Comparison of ENCODE assay signal across 11 cellular contexts in genomic region chr11:68373810-68374501, GRCh38.
DNase-seq lines count a peak whose midpoint lies in the region; ATAC-seq and TF ChIP-seq lines count a peak whose summit lies in the region.
"Had no signal": no experiment of that assay in that cellular context is flagged by ENCODE, and none has a peak within 500 bp of the region (broad histone marks: within the 10 kb centered on the region; RNA-seq: fewer than 3 reads in every experiment).

No MANE protein-coding gene starts in this region.

- CTCF ChIA-PET in A673 (lab: Charles Lee): interaction anchor here (0.7 kb wide), 2 partner anchors 33 to 193 kb away, joined by 3 read pairs; no protein-coding TSS in a partner anchor
- CTCF ChIA-PET in CD8-positive, alpha-beta memory T cell (lab: Charles Lee): interaction anchor here (1.6 kb wide), 1 partner anchor 9 kb away, joined by 5 read pairs; no protein-coding TSS in a partner anchor

- H3K36me3 ChIP-seq in A673 (ENCODE audit: insufficient read depth, low read length, poor library complexity, severe bottlenecking): peaks cover 8% of the 10 kb centered on the region
- peaks cover 0 to 12% (median 3%) of the 10 kb centered on the region in 4 donors for H3K36me3 ChIP-seq in esophagus muscularis mucosa
- no peaks in the 10 kb centered on the region for H3K36me3 ChIP-seq in CD8-positive, alpha-beta memory T cell (ENCODE audit: insufficient read depth, low read length)

- 9% methylated on average over 26 of the region's 33 CpGs for WGBS in esophagus muscularis mucosa

- no TSS peak for BruUV-seq in A673 (replicated peaks; lab: Mats Ljungman, UMichigan)

- DNase-seq in A673 (ENCODE audit: low spot score) (peak; percentile 61), NCI-H524 treated with DMSO at 0.1 percent for 48 hours (lab: John Stamatoyannopoulos, UW) (peak; percentile 30), esophagus muscularis mucosa (ENCODE audit: extremely low spot score) (no peak), naive B cell (no peak), T-helper 1 cell (no peak), SW480 (ENCODE audit: low spot score) (no peak), AML-193 (lab: John Stamatoyannopoulos, UW) (no peak)
- DNase-seq in CD8-positive, alpha-beta memory T cell: no peak
- DNase-seq: COR-L47 had no signal

- intact Hi-C loops in A673 (cut with micrococcal nuclease; ENCODE audit: unreplicated experiment): no loop called here
- intact Hi-C loops in esophagus muscularis mucosa (cut with DNase I): no loop called here

- H3K4me1 Mint-ChIP-seq in naive B cell: peaks cover 50 to 61% (median 59%) of the 10 kb centered on the region in 3 donors
- H3K4me1 Mint-ChIP-seq in CD8-positive, alpha-beta memory T cell: no peaks in the 10 kb centered on the region

- H3K4me3 ChIP-seq in A673 (ENCODE audit: low read depth, low read length, poor library complexity, severe bottlenecking) (peak overlapping the region; percentile 23), esophagus muscularis mucosa (peak overlapping the region; percentile 20 to 38 (median 30))
- no peak overlapping the region for H3K4me3 ChIP-seq in CD8-positive, alpha-beta memory T cell (ENCODE audit: low read length)

- H3K27ac ChIP-seq in A673 (ENCODE audit: low read depth, low read length, poor library complexity, severe bottlenecking): peak overlapping the region; percentile 88
- H3K27ac ChIP-seq in esophagus muscularis mucosa (replicated peaks in 1 of 4): peak overlapping the region; percentile 82 to 91 (median 90)
- H3K27ac ChIP-seq in CD8-positive, alpha-beta memory T cell (ENCODE audit: low read depth, low read length): no peak overlapping the region

- H3K27me3 ChIP-seq in A673 (replicated peaks; ENCODE audit: insufficient read depth, low read depth, low read length, poor library complexity) (no peaks in the 10 kb centered on the region), esophagus muscularis mucosa (no peaks in the 10 kb centered on the region)
- H3K27me3 ChIP-seq in CD8-positive, alpha-beta memory T cell (ENCODE audit: insufficient read depth, low read length, poor library complexity, severe bottlenecking): no peaks in the 10 kb centered on the region

- no peaks in the 10 kb centered on the region for H3K36me3 Mint-ChIP-seq in naive B cell
- no peaks in the 10 kb centered on the region for H3K36me3 Mint-ChIP-seq in CD8-positive, alpha-beta memory T cell

- H3K27ac Mint-ChIP-seq in naive B cell: peak overlapping the region in 3 of 6 donors; percentile 41 to 88 (median 68)
- H3K27ac Mint-ChIP-seq in CD8-positive, alpha-beta memory T cell: peak overlapping the region in 1 of 8 donors; percentile 75
- H3K27ac Mint-ChIP-seq: stimulated activated naive CD8-positive, alpha-beta T cell treated with anti-CD3 and anti-CD28 coated beads, Interleukin-15, Interleukin-2, amounts not matched to agents 100 ng/mL and 50 ng/mL, for 24 hours; T-helper 1 cell treated with Interleukin-12 subunit alpha and Interleukin-12 subunit beta and Interleukin-4 antibody, amounts not matched to agents 30 μg/mL and 1 μg/mL, for 36 hours had no signal

- TF ChIP-seq CTCF in A673 (conservative IDR thresholded peaks at IDR 0.05; ENCODE audit: low read depth, low read length) (no peak), esophagus muscularis mucosa (IDR thresholded peaks at IDR 0.05) (no peak)

- TF ChIP-seq EP300 in esophagus muscularis mucosa (IDR thresholded peaks at IDR 0.05): no peak

- H3K27me3 Mint-ChIP-seq in naive B cell: peaks cover 0 to 20% (median 17%) of the 10 kb centered on the region in 3 donors
- H3K27me3 Mint-ChIP-seq in CD8-positive, alpha-beta memory T cell: peaks cover 0 to 3% of the 10 kb centered on the region in 2 donors
- H3K27me3 Mint-ChIP-seq: stimulated activated naive CD8-positive, alpha-beta T cell treated with anti-CD3 and anti-CD28 coated beads, Interleukin-15, Interleukin-2, amounts not matched to agents 100 ng/mL and 50 ng/mL, for 24 hours had no signal

- no peak for TF ChIP-seq POLR2A in esophagus muscularis mucosa (IDR thresholded peaks at IDR 0.05; ENCODE audit: low read depth)

- H3K9me3 Mint-ChIP-seq in naive B cell: no peaks in the 10 kb centered on the region
- no peaks in the 10 kb centered on the region for H3K9me3 Mint-ChIP-seq in CD8-positive, alpha-beta memory T cell
- H3K9me3 Mint-ChIP-seq: stimulated activated naive CD8-positive, alpha-beta T cell treated with anti-CD3 and anti-CD28 coated beads, Interleukin-15, Interleukin-2, amounts not matched to agents 100 ng/mL and 50 ng/mL, for 24 hours; T-helper 1 cell treated with Interleukin-12 subunit alpha and Interleukin-12 subunit beta and Interleukin-4 antibody, amounts not matched to agents 30 μg/mL and 1 μg/mL, for 36 hours had no signal

- H3K9me3 ChIP-seq in A673 (ENCODE audit: low read depth, low read length, poor library complexity, severe bottlenecking) (no peaks in the 10 kb centered on the region), esophagus muscularis mucosa (no peaks in the 10 kb centered on the region)
- no peaks in the 10 kb centered on the region for H3K9me3 ChIP-seq in CD8-positive, alpha-beta memory T cell (ENCODE audit: low read length)

- POLR2A ChIA-PET in A673 (lab: Charles Lee; ENCODE audit: low non-redundant PET): interaction anchor here (0.6 kb wide), 1 partner anchor 114 kb away, joined by 3 read pairs; no protein-coding TSS in a partner anchor
- POLR2A ChIA-PET in CD8-positive, alpha-beta memory T cell (lab: Charles Lee): no interaction called here

- peak overlapping the region; percentile 39 to 88 (median 74) for H3K4me3 Mint-ChIP-seq in naive B cell
- H3K4me3 Mint-ChIP-seq in CD8-positive, alpha-beta memory T cell: no peak overlapping the region
- H3K4me3 Mint-ChIP-seq: stimulated activated naive CD8-positive, alpha-beta T cell treated with anti-CD3 and anti-CD28 coated beads, Interleukin-15, Interleukin-2, amounts not matched to agents 100 ng/mL and 50 ng/mL, for 24 hours; T-helper 1 cell treated with Interleukin-12 subunit alpha and Interleukin-12 subunit beta and Interleukin-4 antibody, amounts not matched to agents 30 μg/mL and 1 μg/mL, for 36 hours had no signal

- no peak for ATAC-seq in naive B cell (ENCODE audit: low read depth in 2 of 2)

- H3K4me1 ChIP-seq in A673 (ENCODE audit: insufficient read depth, low read length, poor library complexity, severe bottlenecking) (peaks cover 38% of the 10 kb centered on the region), esophagus muscularis mucosa (peaks cover 82 to 99% (median 90%) of the 10 kb centered on the region in 4 donors)
- H3K4me1 ChIP-seq in CD8-positive, alpha-beta memory T cell (ENCODE audit: insufficient read depth, low read length): no peaks in the 10 kb centered on the region

Comparison
In these comparisons a context has a peak if more than half of its experiments do, and no peak if none do; other contexts are left out.
1. DNase-seq: peak in A673 (single experiment) and NCI-H524 treated with DMSO at 0.1 percent for 48 hours (single experiment); none in esophagus muscularis mucosa (single experiment), naive B cell (single experiment), CD8-positive, alpha-beta memory T cell (0 of 5), T-helper 1 cell (0 of 5), SW480 (single experiment) and AML-193 (0 of 2).
2. H3K4me3 Mint-ChIP-seq: peak in naive B cell (8 of 8); none in CD8-positive, alpha-beta memory T cell (0 of 7).